ENCODE assay signal across 8 cellular contexts in the genomic region with DNA sequence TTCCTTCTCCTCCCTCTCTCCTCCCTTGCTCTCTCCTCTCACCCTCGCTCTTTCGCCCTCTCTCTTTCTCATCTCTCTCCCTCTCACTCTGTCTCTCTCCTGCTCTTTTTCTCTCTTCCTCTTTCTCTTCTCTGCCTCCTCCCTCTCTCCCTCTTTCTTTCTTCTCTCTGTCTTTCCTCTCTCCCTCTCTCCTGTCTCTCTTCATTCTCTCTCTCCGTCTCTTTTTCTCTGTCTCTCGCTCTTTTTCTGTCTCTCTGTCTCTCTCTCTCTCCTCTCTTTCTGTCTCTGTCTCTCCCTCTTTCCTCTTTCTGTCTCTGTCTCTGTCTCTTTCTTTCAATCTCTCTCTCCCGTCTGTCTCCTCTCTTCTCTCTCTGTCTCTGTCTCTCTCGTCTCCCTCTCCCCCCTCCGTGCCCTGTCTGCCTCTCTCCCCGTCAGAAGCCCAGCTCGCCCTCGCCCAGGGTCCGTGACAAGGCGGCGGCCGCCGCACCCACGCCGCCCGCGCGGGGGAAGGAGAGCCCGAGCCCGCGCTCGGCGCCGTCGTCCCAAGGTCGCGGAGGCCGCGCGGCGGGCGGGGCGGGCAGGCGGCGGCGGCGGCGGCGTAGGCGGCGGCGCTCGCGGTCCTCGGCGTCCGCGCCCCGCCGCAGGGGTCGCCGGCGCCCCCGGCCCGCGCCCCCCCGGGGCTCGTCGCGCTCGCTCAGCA. TPM values are rescaled to one million over a fixed set of nuclear protein-coding genes. Genes with fewer than 3 reads are reported as not detected.
DNase-seq lines count a peak whose midpoint lies in the region; ATAC-seq and TF ChIP-seq lines count a peak whose summit lies in the region.

No MANE protein-coding gene starts in this region.

- H3K9me3 ChIP-seq in iPS-18c (ENCODE audit: control insufficient read depth, insufficient read depth, low read length) (peaks cover 2% of the 10 kb centered on the region), stomach (no peaks in the 10 kb centered on the region)

- no peak for TF ChIP-seq CTCF in stomach (IDR thresholded peaks at IDR 0.05)

- H3K27ac ChIP-seq in stomach, result no peak overlapping the region

- peaks cover 60% of the 10 kb centered on the region for H3K27me3 Mint-ChIP-seq in activated naive CD8-positive, alpha-beta T cell treated with anti-CD3 and anti-CD28 coated beads, Interleukin-2, amount 10 ng/mL, durations not matched to agents 7 days and 5 days

- peaks cover 0 to 89% (median 34%) of the 10 kb centered on the region in 3 donors for H3K27me3 ChIP-seq in stomach

- no peaks in the 10 kb centered on the region for H3K36me3 ChIP-seq in stomach

- POLR2A ChIA-PET in activated naive CD8-positive, alpha-beta T cell treated with anti-CD3 and anti-CD28 coated beads, Interleukin-2, amount 10 ng/mL, durations not matched to agents 7 days and 5 days (lab: Charles Lee), result interaction anchor here (1.8 kb wide), 1 partner anchor 36 kb away, joined by 7 read pairs; no protein-coding TSS in a partner anchor

- peak; percentile 22 for DNase-seq in NCI-H748 (lab: John Stamatoyannopoulos, UW; ENCODE audit: unreplicated experiment)
- DNase-seq in NCI-H748 treated with DMSO at 0.1 percent for 48 hours (lab: John Stamatoyannopoulos, UW), result no peak
- DNase-seq in activated naive CD8-positive, alpha-beta T cell treated with anti-CD3 and anti-CD28 coated beads, Interleukin-2, amount 10 ng/mL, durations not matched to agents 7 days and 5 days, result no peak
- no peak for DNase-seq in stomach
- DNase-seq in AG08395 (ENCODE audit: low spot score), result no peak
- DNase-seq in NCI-H345 (lab: John Stamatoyannopoulos, UW), result no peak

- peaks cover 16 to 29% (median 20%) of the 10 kb centered on the region in 4 donors for H3K4me1 ChIP-seq in stomach

- H3K9me3 Mint-ChIP-seq in activated naive CD8-positive, alpha-beta T cell treated with anti-CD3 and anti-CD28 coated beads, Interleukin-2, amount 10 ng/mL, durations not matched to agents 7 days and 5 days, result no peaks in the 10 kb centered on the region

- H3K4me1 Mint-ChIP-seq in activated naive CD8-positive, alpha-beta T cell treated with anti-CD3 and anti-CD28 coated beads, Interleukin-2, amount 10 ng/mL, durations not matched to agents 7 days and 5 days, result peaks cover 10% of the 10 kb centered on the region

- TF ChIP-seq EP300 in stomach (IDR thresholded peaks at IDR 0.05), result no peak

- H3K4me3 ChIP-seq in iPS-18c (ENCODE audit: insufficient read depth, low read depth, low read length) (peak overlapping the region; percentile 62), stomach (peak overlapping the region; percentile 49 to 58 (median 53))

- peak overlapping the region; percentile 44 for H3K27ac Mint-ChIP-seq in activated naive CD8-positive, alpha-beta T cell treated with anti-CD3 and anti-CD28 coated beads, Interleukin-2, amount 10 ng/mL, durations not matched to agents 7 days and 5 days

- ATAC-seq in activated naive CD8-positive, alpha-beta T cell treated with anti-CD3 and anti-CD28 coated beads, Interleukin-2, amount 10 ng/mL, durations not matched to agents 7 days and 5 days (ENCODE audit: low read depth), result peak; percentile 45
- ATAC-seq in HG03045 (IDR thresholded peaks at IDR 0.05; ENCODE audit: unreplicated experiment), result no peak

- TF ChIP-seq POLR2A in stomach (IDR thresholded peaks at IDR 0.05), result no peak

- H3K36me3 Mint-ChIP-seq in activated naive CD8-positive, alpha-beta T cell treated with anti-CD3 and anti-CD28 coated beads, Interleukin-2, amount 10 ng/mL, durations not matched to agents 7 days and 5 days, result peaks cover 2% of the 10 kb centered on the region

- H3K4me3 Mint-ChIP-seq in activated naive CD8-positive, alpha-beta T cell treated with anti-CD3 and anti-CD28 coated beads, Interleukin-2, amount 10 ng/mL, durations not matched to agents 7 days and 5 days, result peak overlapping the region; percentile 70

- WGBS in stomach, 5 donors, result 2 to 7% (median 3%) methylated on average over 23 to 63 of the region's 63 CpGs

- intact Hi-C loops in stomach (cut with DNase I; ENCODE audit: low total_unique reads), result no loop called here

RNA-seq across cellular contexts. Expression of gene HSPB1, which starts 21.3 kb away (rescaled TPM):
- total RNA-seq in activated naive CD8-positive, alpha-beta T cell treated with anti-CD3 and anti-CD28 coated beads, Interleukin-2, amount 10 ng/mL, durations not matched to agents 7 days and 5 days, result 10 to 100 TPM; 43.3 to 47.9 TPM
- 1,000 to 10,000 TPM in 1 of 5 donors, 100 to 1,000 TPM in 3, 10 to 100 TPM in 1; 21.8 to 2,022 (median 373) TPM for total RNA-seq in stomach
- polyA plus RNA-seq in stomach, result 1,000 to 10,000 TPM in 1 of 3 donors, 100 to 1,000 TPM in 2; 320 to 2,297 (median 486) TPM
